18 cellular contexts compared by ENCODE assay signal in the genomic region with DNA sequence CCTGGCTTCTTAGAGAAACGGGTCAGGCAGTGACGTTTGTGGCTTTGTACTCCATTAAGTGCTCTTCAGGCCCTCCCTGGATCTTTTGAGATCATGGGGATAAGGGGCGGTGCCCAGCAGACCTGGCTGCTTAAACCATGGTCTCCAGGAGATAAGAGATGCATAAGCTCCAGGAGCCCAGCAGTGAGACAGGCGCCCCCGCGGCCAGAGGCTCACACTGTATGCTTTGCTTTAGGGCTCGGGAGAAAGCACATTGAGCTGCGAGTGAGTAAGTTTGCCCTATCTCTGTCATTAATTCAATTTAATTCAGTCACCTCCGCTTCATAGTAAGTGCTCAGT.
DNase-seq lines count a peak whose midpoint lies in the region; ATAC-seq, FAIRE-seq and TF ChIP-seq lines count a peak whose summit lies in the region.
"Had no signal": no experiment of that assay in that cellular context is flagged by ENCODE, and none has a peak within 500 bp of the region (broad histone marks: within the 10 kb centered on the region; RNA-seq: fewer than 3 reads in every experiment).

No MANE protein-coding gene starts in this region.

- peak overlapping the region; percentile 57 for H3K4me3 Mint-ChIP-seq in neural progenitor cell
- H3K4me3 Mint-ChIP-seq: CD14-positive monocyte had no signal

- H4K20me1 ChIP-seq in K562 (replicated peaks; ENCODE audit: control insufficient read depth, insufficient read depth, low read length) (no peaks in the 10 kb centered on the region), neural progenitor cell (ENCODE audit: low read depth) (no peaks in the 10 kb centered on the region), PC-9 (ENCODE audit: insufficient read depth) (no peaks in the 10 kb centered on the region; the same call in 1 of the 2 replicates)

- H3K27me3 ChIP-seq in K562 (ENCODE audit: control insufficient read depth in 2 of 2, insufficient read depth in 2 of 2, low read length in 2 of 2) (peaks cover 4 to 39% of the 10 kb centered on the region in 2 experiments; a peak in 4 of 5 replicates), neural progenitor cell (no peaks in the 10 kb centered on the region), PC-9 (ENCODE audit: insufficient read depth, low read depth) (peaks cover 98% of the 10 kb centered on the region)

- no peaks in the 10 kb centered on the region for H3K27me3 Mint-ChIP-seq in neural progenitor cell (ENCODE audit: insufficient read depth, low read depth)

- H3K4me3 ChIP-seq in K562 (no peak overlapping the region), neural progenitor cell (no peak overlapping the region), PC-9 (no peak overlapping the region)
- H3K4me3 ChIP-seq: A549, SJCRH30 had no signal

- POLR2A ChIA-PET in K562 (lab: Yijun Ruan, JAX) (interaction anchor here (0.8 kb wide), 1 partner anchor 382 kb away, joined by 3 read pairs; a partner anchor contains a TSS), PC-9 (lab: Charles Lee; ENCODE audit: unreplicated experiment) (no interaction called here)

- no peaks in the 10 kb centered on the region for H3K36me3 ChIP-seq in K562 (ENCODE audit: control insufficient read depth, insufficient read depth, low read length)
- H3K36me3 ChIP-seq in neural progenitor cell = no peaks in the 10 kb centered on the region
- no peaks in the 10 kb centered on the region for H3K36me3 ChIP-seq in PC-9 (ENCODE audit: low read depth)
- H3K36me3 ChIP-seq: SJCRH30 had no signal

- DNase-seq in activated effector memory CD4-positive, alpha-beta T cell treated with anti-CD3 and anti-CD28 coated beads, Interleukin-2, amount 50 U/mL, for 16 hours = peak; percentile 33
- DNase-seq in activated effector memory CD4-positive, alpha-beta T cell treated with Interleukin-2 at 50 U/mL for 16 hours = no peak
- DNase-seq in K562 (ENCODE audit: extremely low read depth in 1 of 4, low spot score in 3 of 4) = peak; percentile 9 to 48 (median 26)
- peak; percentile 46 for DNase-seq in neural progenitor cell (ENCODE audit: low spot score)
- no peak for DNase-seq in COLO829 (ENCODE audit: low spot score)
- no peak for DNase-seq in DMS114 treated with DMSO at 0.1 percent for 48 hours (lab: John Stamatoyannopoulos, UW; ENCODE audit: unreplicated experiment)
- no peak for DNase-seq in PC-9
- DNase-seq: COR-L47, HCEC 1CT, KBM-7, MV-4-11, NCI-H187 treated with DMSO at 0.1 percent for 48 hours, NCI-H2171, NCI-H446 treated with DMSO at 0.1 percent for 48 hours, PC-3, SJCRH30 had no signal

- H3K4me2 ChIP-seq in K562 (ENCODE audit: insufficient read depth, low read length) (no peak overlapping the region), neural progenitor cell (peak overlapping the region; percentile 39), PC-9 (no peak overlapping the region)
- H3K4me2 ChIP-seq: A549 had no signal

- H3K4me1 ChIP-seq in K562 (replicated peaks in 1 of 2; ENCODE audit: control insufficient read depth in 2 of 2, insufficient read depth in 2 of 2, low read length in 2 of 2) = no peaks in the 10 kb centered on the region
- H3K4me1 ChIP-seq in neural progenitor cell = peaks cover 16% of the 10 kb centered on the region
- no peaks in the 10 kb centered on the region for H3K4me1 ChIP-seq in PC-9 (replicated peaks; ENCODE audit: insufficient read depth)
- H3K4me1 ChIP-seq: A549, SJCRH30 had no signal

- TF ChIP-seq RAD21 in K562 (CRISPR knock-in tag; conservative IDR thresholded peaks at IDR 0.05 in 1 of 2, IDR thresholded peaks at IDR 0.05 in 1 of 2) = no peak

- in situ Hi-C loops in K562 (cut with MboI) = no loop called here

- H3K9me1 ChIP-seq in K562 (ENCODE audit: control insufficient read depth, insufficient read depth, low read length) = no peaks in the 10 kb centered on the region

- peak; percentile 61 for ATAC-seq in K562
- ATAC-seq: A549, PC-3 had no signal

- TF ChIP-seq EP300 in K562 (IDR thresholded peaks at IDR 0.05; ENCODE audit: low read length) = no peak

- peak overlapping the region; percentile 27 for H3K27ac Mint-ChIP-seq in neural progenitor cell
- H3K27ac Mint-ChIP-seq: CD14-positive monocyte had no signal

- no TSS peak for BruUV-seq in K562 (replicated peaks; lab: Mats Ljungman, UMichigan)
- BruUV-seq in PC-9 (replicated peaks; lab: Mats Ljungman, UMichigan) = no TSS peak

- CTCF ChIA-PET in K562 (lab: Yijun Ruan, JAX; ENCODE audit: low intra/inter-chr PET ratio) = no interaction called here
- CTCF ChIA-PET in PC-9 (lab: Charles Lee) = no interaction called here

- H2AFZ ChIP-seq in K562 (ENCODE audit: low read depth, low read length) (no peak overlapping the region), neural progenitor cell (replicated peaks) (peak overlapping the region; percentile 87), PC-9 (no peak overlapping the region)

- H3F3A ChIP-seq in neural progenitor cell (ENCODE audit: low read depth) (peaks cover 13% of the 10 kb centered on the region), PC-9 (ENCODE audit: insufficient read depth, low read depth) (no peaks in the 10 kb centered on the region)

- no peak overlapping the region for H3K9ac ChIP-seq in K562 (ENCODE audit: insufficient read depth in 1 of 2, low read depth in 2 of 2, low read length in 2 of 2)
- no peak overlapping the region for H3K9ac ChIP-seq in neural progenitor cell

- H3K9me3 Mint-ChIP-seq in neural progenitor cell = no peaks in the 10 kb centered on the region
- H3K9me3 Mint-ChIP-seq: CD14-positive monocyte had no signal

- peaks cover 18% of the 10 kb centered on the region for H3K4me1 Mint-ChIP-seq in neural progenitor cell
- H3K4me1 Mint-ChIP-seq: CD14-positive monocyte had no signal

- no peaks in the 10 kb centered on the region for H3K36me3 Mint-ChIP-seq in neural progenitor cell
- H3K36me3 Mint-ChIP-seq: CD14-positive monocyte had no signal

- no peak for TF ChIP-seq POLR2A in K562 (conservative IDR thresholded peaks at IDR 0.05)

- TF ChIP-seq CTCF in K562 (IDR thresholded peaks at IDR 0.05 in 2 of 3, conservative IDR thresholded peaks at IDR 0.05 in 1 of 3; ENCODE audit: insufficient read depth in 2 of 3, low read depth in 1 of 3, low read length in 3 of 3) = no peak
- TF ChIP-seq CTCF in neural progenitor cell (IDR thresholded peaks at IDR 0.05) = no peak
- no peak for TF ChIP-seq CTCF in PC-9 (conservative IDR thresholded peaks at IDR 0.05)

- WGBS in K562 (ENCODE audit: insufficient coverage, low coverage, missing lambda C conversion rate) = 1% methylated on average over 8 of the region's 9 CpGs

- intact Hi-C loops in K562 (cut with micrococcal nuclease) (no loop called here), PC-9 (cut with micrococcal nuclease; ENCODE audit: unreplicated experiment) (no loop called here)

- H3K79me2 ChIP-seq in K562 (ENCODE audit: control insufficient read depth, insufficient read depth, low read length) (no peaks in the 10 kb centered on the region), neural progenitor cell (ENCODE audit: low read depth) (no peaks in the 10 kb centered on the region), PC-9 (ENCODE audit: low read depth) (no peaks in the 10 kb centered on the region)

- H3K9me3 ChIP-seq in K562 (replicated peaks; ENCODE audit: control insufficient read depth, insufficient read depth, low read depth, low read length) (no peaks in the 10 kb centered on the region), neural progenitor cell (ENCODE audit: low read depth) (no peaks in the 10 kb centered on the region), PC-9 (ENCODE audit: insufficient read depth, low read depth) (no peaks in the 10 kb centered on the region)
- H3K9me3 ChIP-seq: A549, SJCRH30 had no signal

- no peak for FAIRE-seq in K562 (lab: Jason Lieb, UNC)
- FAIRE-seq: A549 had no signal

- H3K27ac ChIP-seq in K562 (ENCODE audit: extremely low read depth, low read depth, low read length) (no peak overlapping the region), neural progenitor cell (no peak overlapping the region), PC-9 (no peak overlapping the region)
- H3K27ac ChIP-seq: A549, SJCRH30 had no signal

- no peaks in the 10 kb centered on the region for H3K9me2 ChIP-seq in PC-9 (ENCODE audit: insufficient read depth)

TF ChIP-seq in K562, 482 proteins besides CTCF, POLR2A, EP300 and RAD21:
- TF ChIP-seq ZFP30 (CRISPR knock-in tag; IDR thresholded peaks at IDR 0.05; ENCODE audit: borderline replicate concordance) = no peak
- no peak for TF ChIP-seq U2AF2 (optimal IDR thresholded peaks at IDR 0.05; ENCODE audit: low read depth, low read length)
- TF ChIP-seq, protein P1, sequence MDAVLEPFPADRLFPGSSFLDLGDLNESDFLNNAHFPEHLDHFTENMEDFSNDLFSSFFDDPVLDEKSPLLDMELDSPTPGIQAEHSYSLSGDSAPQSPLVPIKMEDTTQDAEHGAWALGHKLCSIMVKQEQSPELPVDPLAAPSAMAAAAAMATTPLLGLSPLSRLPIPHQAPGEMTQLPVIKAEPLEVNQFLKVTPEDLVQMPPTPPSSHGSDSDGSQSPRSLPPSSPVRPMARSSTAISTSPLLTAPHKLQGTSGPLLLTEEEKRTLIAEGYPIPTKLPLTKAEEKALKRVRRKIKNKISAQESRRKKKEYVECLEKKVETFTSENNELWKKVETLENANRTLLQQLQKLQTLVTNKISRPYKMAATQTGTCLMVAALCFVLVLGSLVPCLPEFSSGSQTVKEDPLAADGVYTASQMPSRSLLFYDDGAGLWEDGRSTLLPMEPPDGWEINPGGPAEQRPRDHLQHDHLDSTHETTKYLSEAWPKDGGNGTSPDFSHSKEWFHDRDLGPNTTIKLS (IDR thresholded peaks at IDR 0.05; ENCODE audit: borderline replicate concordance, low read depth) = no peak
- TF ChIP-seq, protein P2, sequence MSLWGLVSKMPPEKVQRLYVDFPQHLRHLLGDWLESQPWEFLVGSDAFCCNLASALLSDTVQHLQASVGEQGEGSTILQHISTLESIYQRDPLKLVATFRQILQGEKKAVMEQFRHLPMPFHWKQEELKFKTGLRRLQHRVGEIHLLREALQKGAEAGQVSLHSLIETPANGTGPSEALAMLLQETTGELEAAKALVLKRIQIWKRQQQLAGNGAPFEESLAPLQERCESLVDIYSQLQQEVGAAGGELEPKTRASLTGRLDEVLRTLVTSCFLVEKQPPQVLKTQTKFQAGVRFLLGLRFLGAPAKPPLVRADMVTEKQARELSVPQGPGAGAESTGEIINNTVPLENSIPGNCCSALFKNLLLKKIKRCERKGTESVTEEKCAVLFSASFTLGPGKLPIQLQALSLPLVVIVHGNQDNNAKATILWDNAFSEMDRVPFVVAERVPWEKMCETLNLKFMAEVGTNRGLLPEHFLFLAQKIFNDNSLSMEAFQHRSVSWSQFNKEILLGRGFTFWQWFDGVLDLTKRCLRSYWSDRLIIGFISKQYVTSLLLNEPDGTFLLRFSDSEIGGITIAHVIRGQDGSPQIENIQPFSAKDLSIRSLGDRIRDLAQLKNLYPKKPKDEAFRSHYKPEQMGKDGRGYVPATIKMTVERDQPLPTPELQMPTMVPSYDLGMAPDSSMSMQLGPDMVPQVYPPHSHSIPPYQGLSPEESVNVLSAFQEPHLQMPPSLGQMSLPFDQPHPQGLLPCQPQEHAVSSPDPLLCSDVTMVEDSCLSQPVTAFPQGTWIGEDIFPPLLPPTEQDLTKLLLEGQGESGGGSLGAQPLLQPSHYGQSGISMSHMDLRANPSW (CRISPR knock-in tag; IDR thresholded peaks at IDR 0.05) = no peak
- TF ChIP-seq ZNF668 (CRISPR knock-in tag; IDR thresholded peaks at IDR 0.05) = no peak
- no peak for TF ChIP-seq CTBP1 (IDR thresholded peaks at IDR 0.05; ENCODE audit: borderline replicate concordance)

Comparison
In these comparisons a context has a peak if more than half of its experiments do, and no peak if none do; other contexts are left out.
1. DNase-seq: peak in activated effector memory CD4-positive, alpha-beta T cell treated with anti-CD3 and anti-CD28 coated beads, Interleukin-2, amount 50 U/mL, for 16 hours (single experiment), K562 (4 of 4) and neural progenitor cell (single experiment); none in activated effector memory CD4-positive, alpha-beta T cell treated with Interleukin-2 at 50 U/mL for 16 hours (single experiment), COLO829 (single experiment), DMS114 treated with DMSO at 0.1 percent for 48 hours (single experiment) and PC-9 (0 of 2).